8 cellular contexts compared by ENCODE assay signal in genomic region chr18:63421514-63421913, GRCh38. TPM values are rescaled to one million over a fixed set of nuclear protein-coding genes. Genes with fewer than 3 reads are reported as not detected.
A peak's percentile ranks its signal among the peaks of the same experiment; 100 is the strongest.
DNase-seq lines count a peak whose midpoint lies in the region; ATAC-seq, FAIRE-seq and TF ChIP-seq lines count a peak whose summit lies in the region.

No MANE protein-coding gene starts in this region.

- peak overlapping the region; percentile 78 for H3K4me3 ChIP-seq in A549
- peak overlapping the region; percentile 94 for H3K4me3 ChIP-seq in brain microvascular endothelial cell (ENCODE audit: low read depth, low read length)
- H3K4me3 ChIP-seq in mesodermal cell (ENCODE audit: extremely low read depth, insufficient read depth, low read length, poor library complexity, severe bottlenecking) = peak overlapping the region; percentile 94

- H3K4me1 ChIP-seq in A549 (peaks cover 9% of the 10 kb centered on the region; the same call in 1 of the 3 replicates), mesodermal cell (ENCODE audit: control insufficient read depth, insufficient read depth, low read length, poor library complexity, severe bottlenecking) (peaks cover 3% of the 10 kb centered on the region)

- H3K27me3 ChIP-seq in brain microvascular endothelial cell (replicated peaks) = no peaks in the 10 kb centered on the region

- peak overlapping the region; percentile 100 for H3K4me3 Mint-ChIP-seq in HFFc6

- H3K4me1 Mint-ChIP-seq in HFFc6 (ENCODE audit: low read depth) = peaks cover 21% of the 10 kb centered on the region

- H3K27me3 Mint-ChIP-seq in HFFc6 (ENCODE audit: insufficient read depth) = no peaks in the 10 kb centered on the region

- POLR2A ChIA-PET in A549 (lab: Yijun Ruan, JAX) = interaction anchor here (1.2 to 1.6 kb wide), 5 partner anchors 10 to 549 kb away, joined by 3 to 16 read pairs (median 4); partner anchors contain the start of gene KDSR

- peaks cover 8% of the 10 kb centered on the region; the same call in 1 of the 2 replicates for H3K36me3 Mint-ChIP-seq in HFFc6 (ENCODE audit: low read depth)

- peak overlapping the region; percentile 96 for H3K4me2 ChIP-seq in A549

- H3K9me3 ChIP-seq in A549 = no peaks in the 10 kb centered on the region
- no peaks in the 10 kb centered on the region for H3K9me3 ChIP-seq in mesodermal cell (ENCODE audit: control insufficient read depth, low read length)

- no peak for TF ChIP-seq EP300 in A549 (IDR thresholded peaks at IDR 0.05)

- DNase-seq in A549 (ENCODE audit: low read depth in 1 of 2, low spot score in 1 of 2) (no peak), HFFc6 (no peak), brain microvascular endothelial cell (no peak), NCI-H510A (lab: John Stamatoyannopoulos, UW) (no peak)
- no peak for DNase-seq in effector CD4-positive, alpha-beta T cell

- 2% methylated on average over 6 of the region's 6 CpGs for WGBS in A549 (ENCODE audit: missing lambda C conversion rate)
- WGBS in mesodermal cell (ENCODE audit: insufficient coverage in 2 of 2), 2 experiments = 5 to 20% methylated on average over 3 of the region's 6 CpGs

- H3K36me3 ChIP-seq in brain microvascular endothelial cell (replicated peaks) (peaks cover 7% of the 10 kb centered on the region), mesodermal cell (ENCODE audit: control insufficient read depth, insufficient read depth, low read length) (peaks cover 37% of the 10 kb centered on the region)

- CTCF ChIA-PET in A549 (lab: Yijun Ruan, JAX) = interaction anchor here (1.0 kb wide), 1 partner anchor 405 kb away, joined by 4 read pairs; no protein-coding TSS in a partner anchor

- in situ Hi-C loops in brain microvascular endothelial cell (cut with HindIII; ENCODE audit: low pct_ligation_motif_present, low sequenced_read_pairs) = no loop called here

- no peak for TF ChIP-seq POLR2A in A549 (IDR thresholded peaks at IDR 0.05; ENCODE audit: low read length)

- peak overlapping the region; percentile 93 to 99 for H3K27ac ChIP-seq in A549
- peak overlapping the region; percentile 96 for H3K27ac ChIP-seq in brain microvascular endothelial cell
- peak overlapping the region; percentile 96 for H3K27ac ChIP-seq in mesodermal cell (ENCODE audit: low read depth, low read length, severe bottlenecking)

- TF ChIP-seq CTCF in A549 (IDR thresholded peaks at IDR 0.05) (no peak), HFFc6 (IDR thresholded peaks at IDR 0.05) (no peak), brain microvascular endothelial cell (IDR thresholded peaks at IDR 0.05; ENCODE audit: low read depth, low read length, missing control alignments) (no peak)

- ATAC-seq in A549 (no peak; a peak in 1 of 6 replicates), HG02623 (IDR thresholded peaks at IDR 0.05; ENCODE audit: unreplicated experiment) (no peak), HG03108 (IDR thresholded peaks at IDR 0.05; ENCODE audit: unreplicated experiment) (no peak)

- FAIRE-seq in A549 (lab: Jason Lieb, UNC) = no peak

- no peaks in the 10 kb centered on the region for H3K9me3 Mint-ChIP-seq in HFFc6

- no peak for TF ChIP-seq RAD21 in A549 (conservative IDR thresholded peaks at IDR 0.05 in 1 of 2, IDR thresholded peaks at IDR 0.05 in 1 of 2)

- peak overlapping the region; percentile 99 for H3K27ac Mint-ChIP-seq in HFFc6

TF ChIP-seq in A549, 52 proteins besides CTCF, POLR2A, EP300 and RAD21:
- TF ChIP-seq, protein P1, sequence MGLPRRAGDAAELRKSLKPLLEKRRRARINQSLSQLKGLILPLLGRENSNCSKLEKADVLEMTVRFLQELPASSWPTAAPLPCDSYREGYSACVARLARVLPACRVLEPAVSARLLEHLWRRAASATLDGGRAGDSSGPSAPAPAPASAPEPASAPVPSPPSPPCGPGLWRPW (IDR thresholded peaks at IDR 0.05) = no peak
- no peak for TF ChIP-seq ELK1 (IDR thresholded peaks at IDR 0.05; ENCODE audit: low read depth, low read length)
- no peak for TF ChIP-seq BHLHE40 (IDR thresholded peaks at IDR 0.05; ENCODE audit: low read depth, low read length)
- no peak for TF ChIP-seq SREBF2 (IDR thresholded peaks at IDR 0.05)
- no peak for TF ChIP-seq RARB (CRISPR knock-in tag; IDR thresholded peaks at IDR 0.05)
- TF ChIP-seq MYC (IDR thresholded peaks at IDR 0.05; ENCODE audit: borderline replicate concordance, low read length) = no peak
- TF ChIP-seq JUN (IDR thresholded peaks at IDR 0.05) = no peak
- no peak for TF ChIP-seq NFE2L2 (conservative IDR thresholded peaks at IDR 0.05; ENCODE audit: low read length)
TF ChIP-seq in A549: peak in this region for 0.

RNA-seq across cellular contexts. Expression of gene VPS4B, which starts 0.8 kb away (rescaled TPM):
- polyA plus RNA-seq in A549 (2011; rRNA removed) = 19.8 and 24.2 TPM in 2 replicates
- polyA plus RNA-seq in A549 (2012; cell fraction: cytosol; rRNA removed) = 8.5 and 8.7 TPM in 2 replicates
- polyA plus RNA-seq in A549 (2012; cell fraction: nucleus; rRNA removed) = 4.6 and 5.2 TPM in 2 replicates
- 20.6 to 21.8 TPM (median 21.8 TPM) in 3 replicates for polyA plus RNA-seq in A549 (2017; fragmentation: RNase III; extraction: RNeasy Plus Mini Kit Qiagen cat#74134 plus additional on column Dnase treatment)
- polyA minus RNA-seq in A549 (2011; rRNA and poly(A)+ RNA removed) = 9.4 and 14.2 TPM in 2 replicates
- 10 to 100 TPM; 55.5 to 69.3 (median 60.1) TPM for total RNA-seq in HFFc6 (2021; fragmentation: NEBNext Ultra II Directional; extraction: Animal tissue kit (Norgen Biotek cat#: 25700))
- polyA plus RNA-seq in mesodermal cell (2013, experiment 1 of 2) = 25.6 TPM
- 26.7 TPM for polyA plus RNA-seq in mesodermal cell (2013, experiment 2 of 2)

RNA-seq across cellular contexts. Expression of gene KDSR, which starts 54.5 kb away (rescaled TPM):
- polyA plus RNA-seq in A549 (2011; rRNA removed) (21.2 and 22.6 TPM in 2 replicates), A549 (2017; fragmentation: RNase III; extraction: RNeasy Plus Mini Kit Qiagen cat#74134 plus additional on column Dnase treatment) (10.4 to 14.2 TPM (median 13.6 TPM) in 3 replicates)
- polyA plus RNA-seq in A549 (2012; cell fraction: cytosol; rRNA removed) = 10.7 and 11.0 TPM in 2 replicates
- 6.3 and 10.4 TPM in 2 replicates for polyA plus RNA-seq in A549 (2012; cell fraction: nucleus; rRNA removed)
- polyA minus RNA-seq in A549 (2011; rRNA and poly(A)+ RNA removed) = 24.6 and 28.7 TPM in 2 replicates
- total RNA-seq in HFFc6 (2021; fragmentation: NEBNext Ultra II Directional; extraction: Animal tissue kit (Norgen Biotek cat#: 25700)) = 10 to 100 TPM; 46.7 to 69.4 (median 57.1) TPM
- 45.3 TPM for polyA plus RNA-seq in mesodermal cell (2013, experiment 1 of 2)
- 35.5 TPM for polyA plus RNA-seq in mesodermal cell (2013, experiment 2 of 2)

RNA-seq across cellular contexts. Expression of gene SERPINB5, which starts 55.2 kb away (rescaled TPM):
- polyA plus RNA-seq in A549 (2011; rRNA removed) = 0.11 and 0.12 TPM in 2 replicates
- polyA plus RNA-seq in A549 (2012; cell fraction: cytosol; rRNA removed) = 0.01 TPM in 1 of 2 replicates, not detected in the other
- polyA plus RNA-seq in A549 (2012; cell fraction: nucleus; rRNA removed) = 0.08 TPM in 1 of 2 replicates, not detected in the other
- polyA plus RNA-seq in A549 (2017; fragmentation: RNase III; extraction: RNeasy Plus Mini Kit Qiagen cat#74134 plus additional on column Dnase treatment) = 0.04 to 0.08 TPM (median 0.08 TPM) in 3 replicates
- polyA minus RNA-seq in A549 (2011; rRNA and poly(A)+ RNA removed) = 0.12 and 0.34 TPM in 2 replicates
- total RNA-seq in HFFc6 (2021; fragmentation: NEBNext Ultra II Directional; extraction: Animal tissue kit (Norgen Biotek cat#: 25700)) = not detected
- not detected for polyA plus RNA-seq in mesodermal cell (2013, experiment 1 of 2)
- polyA plus RNA-seq in mesodermal cell (2013, experiment 2 of 2) = not detected
